ENCODE assay signal across 9 cellular contexts in the genomic region with DNA sequence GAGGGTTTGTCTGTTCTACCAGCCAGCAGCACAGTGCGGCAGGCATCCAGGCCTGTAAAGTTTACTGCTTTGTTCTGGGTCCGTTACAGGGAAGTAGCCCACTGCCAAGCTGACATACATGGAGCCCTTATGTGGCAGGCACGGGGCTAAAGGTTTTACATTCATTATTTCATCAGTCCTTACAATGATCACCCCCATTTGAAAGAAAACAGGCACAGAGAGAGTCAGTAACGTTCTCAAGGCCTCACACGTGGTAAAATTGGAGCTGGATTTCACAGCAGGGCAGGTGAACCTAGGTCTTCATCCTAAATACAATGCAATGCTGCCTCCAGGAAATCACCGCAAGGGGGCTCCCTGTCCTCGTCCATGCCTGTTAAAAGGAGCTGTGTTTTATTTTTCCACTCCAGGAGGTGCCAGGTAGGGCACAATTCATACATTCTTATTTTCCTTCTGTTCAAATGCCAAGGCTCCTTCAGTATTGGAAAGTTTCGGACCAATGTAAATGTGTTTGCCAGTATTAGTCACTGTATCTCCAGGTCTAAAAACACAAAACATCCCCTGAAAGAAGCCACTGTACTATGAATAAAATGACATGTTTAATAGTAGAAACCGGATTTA.
DNase-seq lines count a peak whose midpoint lies in the region; ATAC-seq, FAIRE-seq and TF ChIP-seq lines count a peak whose summit lies in the region.
"Had no signal": no experiment of that assay in that cellular context is flagged by ENCODE, and none has a peak within 500 bp of the region (broad histone marks: within the 10 kb centered on the region; RNA-seq: fewer than 3 reads in every experiment).

No MANE protein-coding gene starts in this region.

- peak; percentile 45 for DNase-seq in EL
- peak; percentile 14 for DNase-seq in H54 (ENCODE audit: insufficient read length, low spot score)
- DNase-seq in NCI-H2171 (lab: John Stamatoyannopoulos, UW) = peak; percentile 8
- peak; percentile 16 for DNase-seq in activated CD8-positive, alpha-beta memory T cell treated with anti-CD3 and anti-CD28 coated beads, Interleukin-2, amount 50 U/mL, for 4 hours
- DNase-seq in head of caudate nucleus = peak; percentile 55 to 91 (median 78)
- peak; percentile 29 to 68 for DNase-seq in psoas muscle
- no peak for DNase-seq in NCI-H128 (lab: John Stamatoyannopoulos, UW; ENCODE audit: unreplicated experiment)
- DNase-seq in cortex of kidney (lab: John Stamatoyannopoulos, UW) = no peak

- no peaks in the 10 kb centered on the region for H3K9me3 ChIP-seq in psoas muscle

- TF ChIP-seq POLR2A in H54 (IDR thresholded peaks at IDR 0.05; ENCODE audit: low read depth, low read length) = no peak

- H3K4me1 ChIP-seq in psoas muscle = no peaks in the 10 kb centered on the region

- peak; percentile 58 for TF ChIP-seq CTCF in psoas muscle (IDR thresholded peaks at IDR 0.05)

- no peak for FAIRE-seq in H54 (lab: Jason Lieb, UNC)
- FAIRE-seq: TTC549 had no signal

- no peaks in the 10 kb centered on the region for H3K27me3 ChIP-seq in psoas muscle (ENCODE audit: insufficient read depth in 3 of 3, low read length in 2 of 3)

- WGBS in psoas muscle, 3 donors = 45 to 54% (median 47%) methylated on average over 9 of the region's 9 CpGs

- no peaks in the 10 kb centered on the region for H3K36me3 ChIP-seq in psoas muscle (ENCODE audit: insufficient read depth in 1 of 2, low read depth in 1 of 2)

- H3K27ac ChIP-seq in psoas muscle = no peak overlapping the region

- no peak for ATAC-seq in psoas muscle

- no peak overlapping the region for H3K4me3 ChIP-seq in psoas muscle

- intact Hi-C loops in head of caudate nucleus (cut with DNase I) = loop anchor here (5.0 to 10.0 kb wide), 3 partner anchors 71 to 329 kb away; no protein-coding TSS in a partner anchor
- intact Hi-C loops in psoas muscle (cut with DNase I) = loop anchor here (5.0 kb wide), 1 partner anchor 326 kb away; no protein-coding TSS in a partner anchor

Comparison
In these comparisons a context has a peak if more than half of its experiments do, and no peak if none do; other contexts are left out.
1. DNase-seq: peak in EL (single experiment), H54 (single experiment), NCI-H2171 (single experiment), activated CD8-positive, alpha-beta memory T cell treated with anti-CD3 and anti-CD28 coated beads, Interleukin-2, amount 50 U/mL, for 4 hours (single experiment), head of caudate nucleus (42 of 42) and psoas muscle (2 of 2); none in NCI-H128 (single experiment) and cortex of kidney (single experiment).